Comparison of ENCODE assay signal across 25 cellular contexts in the genomic region with DNA sequence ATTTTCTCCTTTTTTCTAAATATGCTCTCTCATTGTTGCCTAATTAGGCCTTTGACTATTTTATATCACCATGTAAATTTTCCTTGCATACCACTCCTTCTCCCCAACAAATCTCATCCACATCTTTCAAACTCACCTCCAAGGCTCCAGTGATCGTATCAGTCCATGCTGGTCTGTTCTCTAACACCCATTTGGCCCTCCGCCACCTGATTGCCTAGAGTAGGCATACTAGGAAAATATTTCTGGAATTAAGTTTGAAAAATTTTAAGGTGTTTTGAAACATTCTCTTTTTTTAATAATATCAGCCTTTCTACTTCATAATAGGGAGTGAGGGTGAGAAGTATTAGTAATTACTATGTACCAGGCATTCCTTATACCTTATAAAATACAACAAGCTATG.
"Had no signal": no experiment of that assay in that cellular context is flagged by ENCODE, and none has a peak within 500 bp of the region (broad histone marks: within the 10 kb centered on the region; RNA-seq: fewer than 3 reads in every experiment).

No MANE protein-coding gene starts in this region.

- H3K27ac ChIP-seq: stomach, suprapubic skin, testis, thoracic aorta, thyroid gland, tibial artery, tibial nerve, transverse colon, upper lobe of left lung, upper lobe of right lung, uterus, vagina had no signal

- H3K9me3 ChIP-seq: stomach, suprapubic skin, testis, thoracic aorta, thyroid gland, tibial artery, tibial nerve, transverse colon, upper lobe of left lung, upper lobe of right lung, uterus, vagina had no signal

- DNase-seq: stimulated activated CD4-positive, alpha-beta T cell treated with anti-CD3 and anti-CD28 coated beads, Interleukin-2, amount 100 ng/mL, for 48 hours; stimulated activated CD4-positive, alpha-beta T cell treated with anti-CD3 and anti-CD28 coated beads, Interleukin-4, amount 100 ng/mL, for 1 hour; stimulated activated CD4-positive, alpha-beta T cell treated with anti-CD3 and anti-CD28 coated beads, Interleukin-4, amount 100 ng/mL, for 24 hours; stimulated activated CD4-positive, alpha-beta T cell treated with anti-CD3 and anti-CD28 coated beads, Interleukin-4, amount 100 ng/mL, for 4 hours; stimulated activated CD8-positive, alpha-beta memory T cell treated with anti-CD3 and anti-CD28 coated beads, Interleukin-4, amount 100 ng/mL, for 48 hours; stimulated activated naive B cell treated with anti-CD40 and anti-IgM and Interleukin-4, amounts not matched to agents 10 μg/mL and 1 μg/mL and 100 μg/mL, for 72 hours; stimulated activated naive CD4-positive, alpha-beta T cell; stimulated activated naive CD4-positive, alpha-beta T cell treated with Interleukin-2 at 50 U/mL for 16 hours; stimulated activated naive CD8-positive, alpha-beta T cell treated with anti-CD3 and anti-CD28 coated beads, Interleukin-15, amount 100 ng/mL, for 72 hours; stimulated activated naive CD8-positive, alpha-beta T cell treated with anti-CD3 and anti-CD28 coated beads, Interleukin-15, Interleukin-2, amounts not matched to agents 100 U/mL and 50 U/mL, for 24 hours; stomach; substantia nigra; testis; thyroid gland; tibial artery; transverse colon; upper lobe of right lung; uterus had no signal

- H3K4me3 ChIP-seq: stomach, suprapubic skin, testis, thoracic aorta, thyroid gland, tibial artery, tibial nerve, transverse colon, upper lobe of left lung, upper lobe of right lung, uterus, vagina had no signal

- H3K36me3 ChIP-seq: stomach, suprapubic skin, thoracic aorta, thyroid gland, tibial artery, tibial nerve, transverse colon, upper lobe of left lung, upper lobe of right lung, uterus, vagina had no signal

- H3K27me3 ChIP-seq: stomach, suprapubic skin, testis, thyroid gland, tibial artery, tibial nerve, transverse colon, upper lobe of left lung, upper lobe of right lung, uterus, vagina had no signal

- ATAC-seq: stimulated activated effector memory CD8-positive, alpha-beta T cell treated with anti-CD3 and anti-CD28 coated beads, Interleukin-12 subunit alpha, Interleukin-12 subunit beta, amount 100 ng/mL, for 72 hours; stimulated activated memory B cell treated with anti-CD40 and anti-IgM and Interleukin-4, amounts not matched to agents 10 μg/mL and 1 μg/mL and 100 μg/mL, for 72 hours; stimulated activated naive B cell treated with anti-CD40 and anti-IgM and Interleukin-4, amounts not matched to agents 10 μg/mL and 1 μg/mL and 100 μg/mL, for 72 hours; stimulated activated naive CD8-positive, alpha-beta T cell treated with anti-CD3 and anti-CD28 coated beads, Interleukin-15, amount 100 ng/mL, for 72 hours; stimulated activated naive CD8-positive, alpha-beta T cell treated with anti-CD3 and anti-CD28 coated beads, Interleukin-15, Interleukin-2, amounts not matched to agents 100 U/mL and 50 U/mL, for 24 hours; upper lobe of right lung had no signal

- H3K4me1 ChIP-seq: stomach, suprapubic skin, testis, thyroid gland, tibial artery, tibial nerve, transverse colon, upper lobe of left lung, upper lobe of right lung, uterus, vagina had no signal
